Comparison of ENCODE assay signal across 18 cellular contexts in genomic region chr19:21638776-21639175, GRCh38.
A peak's percentile ranks its signal among the peaks of the same experiment; 100 is the strongest.
DNase-seq lines count a peak whose midpoint lies in the region; ATAC-seq lines count a peak whose summit lies in the region.
"Had no signal": no experiment of that assay in that cellular context is flagged by ENCODE, and none has a peak within 500 bp of the region (broad histone marks: within the 10 kb centered on the region; RNA-seq: fewer than 3 reads in every experiment).

No MANE protein-coding gene starts in this region.

- H3K36me3 Mint-ChIP-seq in activated T-cell treated with anti-CD3 and anti-CD28 coated beads, Interleukin-2, amount 50 U/mL, for 72 hours (ENCODE audit: insufficient read depth in 2 of 2), result no peaks in the 10 kb centered on the region
- H3K36me3 Mint-ChIP-seq: CD4-positive, CD25-positive, alpha-beta regulatory T cell; CD8-positive, alpha-beta T cell had no signal

- peaks cover 5 to 6% of the 10 kb centered on the region in 2 donors for H3K9me3 Mint-ChIP-seq in activated T-cell treated with anti-CD3 and anti-CD28 coated beads, Interleukin-2, amount 50 U/mL, for 72 hours

- no peaks in the 10 kb centered on the region for H3K4me1 Mint-ChIP-seq in activated T-cell treated with anti-CD3 and anti-CD28 coated beads, Interleukin-2, amount 50 U/mL, for 72 hours (ENCODE audit: low read depth)
- H3K4me1 Mint-ChIP-seq: B cell; CD4-positive, CD25-positive, alpha-beta regulatory T cell had no signal

- no peak for ATAC-seq in activated T-cell treated with anti-CD3 and anti-CD28 coated beads, Interleukin-2, amount 50 U/mL, for 72 hours (replicated peaks in 1 of 2)
- no peak for ATAC-seq in stimulated activated naive CD8-positive, alpha-beta T cell treated with anti-CD3 and anti-CD28 coated beads, Interleukin-15, Interleukin-2, amounts not matched to agents 100 U/mL and 50 U/mL, for 24 hours
- no peak for ATAC-seq in GM21529 (IDR thresholded peaks at IDR 0.05; ENCODE audit: unreplicated experiment)
- ATAC-seq: CD8-positive, alpha-beta T cell had no signal

- peak overlapping the region; percentile 33 for H3K27ac Mint-ChIP-seq in activated T-cell treated with anti-CD3 and anti-CD28 coated beads, Interleukin-2, amount 50 U/mL, for 72 hours
- H3K27ac Mint-ChIP-seq: B cell; CD4-positive, CD25-positive, alpha-beta regulatory T cell; CD8-positive, alpha-beta T cell had no signal

- DNase-seq in DMS 273 (lab: John Stamatoyannopoulos, UW; ENCODE audit: unreplicated experiment) (peak; percentile 14), DMS 273 treated with DMSO at 0.1 percent for 48 hours (lab: John Stamatoyannopoulos, UW) (no peak), cerebellar nuclear complex (lab: John Stamatoyannopoulos, UW) (peak; percentile 17 to 87), DMS153 treated with DMSO at 0.1 percent for 48 hours (lab: John Stamatoyannopoulos, UW; ENCODE audit: unreplicated experiment) (no peak)
- DNase-seq in activated T-cell treated with anti-CD3 and anti-CD28 coated beads, Interleukin-2, amount 50 U/mL, for 72 hours, result no peak
- DNase-seq in activated T-cell treated with anti-CD3 and anti-CD28 coated beads, Interleukin-2, amount 50 U/mL, for 1 hour, result no peak
- DNase-seq in stimulated activated naive CD8-positive, alpha-beta T cell treated with anti-CD3 and anti-CD28 coated beads, Interleukin-15, Interleukin-2, amounts not matched to agents 100 U/mL and 50 U/mL, for 24 hours, result no peak
- DNase-seq: Caco-2; CD4-positive, CD25-positive, alpha-beta regulatory T cell; CD8-positive, alpha-beta T cell; DMS153; DMS79; EL; GM23248; H7; HCEC 1CT had no signal

- no peak overlapping the region for H3K4me3 Mint-ChIP-seq in activated T-cell treated with anti-CD3 and anti-CD28 coated beads, Interleukin-2, amount 50 U/mL, for 72 hours
- H3K4me3 Mint-ChIP-seq: B cell; CD4-positive, CD25-positive, alpha-beta regulatory T cell; CD8-positive, alpha-beta T cell had no signal

- H3K27me3 Mint-ChIP-seq in activated T-cell treated with anti-CD3 and anti-CD28 coated beads, Interleukin-2, amount 50 U/mL, for 72 hours (ENCODE audit: low read depth), result no peaks in the 10 kb centered on the region
- H3K27me3 Mint-ChIP-seq: B cell; CD4-positive, CD25-positive, alpha-beta regulatory T cell had no signal

Comparison
In these comparisons a context has a peak if more than half of its experiments do, and no peak if none do; other contexts are left out.
1. DNase-seq: peak in DMS 273 (single experiment) and cerebellar nuclear complex (2 of 2); none in DMS 273 treated with DMSO at 0.1 percent for 48 hours (single experiment), activated T-cell treated with anti-CD3 and anti-CD28 coated beads, Interleukin-2, amount 50 U/mL, for 72 hours (0 of 2), activated T-cell treated with anti-CD3 and anti-CD28 coated beads, Interleukin-2, amount 50 U/mL, for 1 hour (single experiment), stimulated activated naive CD8-positive, alpha-beta T cell treated with anti-CD3 and anti-CD28 coated beads, Interleukin-15, Interleukin-2, amounts not matched to agents 100 U/mL and 50 U/mL, for 24 hours (single experiment) and DMS153 treated with DMSO at 0.1 percent for 48 hours (single experiment).